Comparison of ENCODE assay signal across 2 cellular contexts in genomic region chr1:166911624-166912023, GRCh38.
TF ChIP-seq lines count a peak whose summit lies in the region.

No MANE protein-coding gene starts in this region.

TF ChIP-seq in HEK293, 187 proteins besides CTCF, POLR2A, EP300 and RAD21:
- TF ChIP-seq ZXDB (tag by site-specific recombination; IDR thresholded peaks at IDR 0.05) = 0 out of 2 replicates have a peak, but pooled peaks have one; percentile 21
- TF ChIP-seq ZNF248 (tag by site-specific recombination; IDR thresholded peaks at IDR 0.05) = no peak
- TF ChIP-seq ZSCAN5A (tag by site-specific recombination; IDR thresholded peaks at IDR 0.05) = peak; percentile 55; the same call in 1 of the 2 replicates
- no peak for TF ChIP-seq ZSCAN30 (tag by site-specific recombination; IDR thresholded peaks at IDR 0.05)

TF ChIP-seq in K562, 482 proteins besides CTCF, POLR2A, EP300 and RAD21:
- TF ChIP-seq RBM25 (IDR thresholded peaks at IDR 0.05; ENCODE audit: low read depth, low read length, severe bottlenecking) (peak; percentile 50), ZEB2 (IDR thresholded peaks at IDR 0.05) (no peak), CBX3 (IDR thresholded peaks at IDR 0.05; ENCODE audit: borderline replicate concordance in 1 of 2, low read length in 2 of 2) (peak in 1 of 2 experiments; percentile 59; a peak in 2 of 3 replicates), ZNF143 (CRISPR knock-in tag; IDR thresholded peaks at IDR 0.05) (no peak)
